ENCODE assay signal across 11 cellular contexts in the genomic region with DNA sequence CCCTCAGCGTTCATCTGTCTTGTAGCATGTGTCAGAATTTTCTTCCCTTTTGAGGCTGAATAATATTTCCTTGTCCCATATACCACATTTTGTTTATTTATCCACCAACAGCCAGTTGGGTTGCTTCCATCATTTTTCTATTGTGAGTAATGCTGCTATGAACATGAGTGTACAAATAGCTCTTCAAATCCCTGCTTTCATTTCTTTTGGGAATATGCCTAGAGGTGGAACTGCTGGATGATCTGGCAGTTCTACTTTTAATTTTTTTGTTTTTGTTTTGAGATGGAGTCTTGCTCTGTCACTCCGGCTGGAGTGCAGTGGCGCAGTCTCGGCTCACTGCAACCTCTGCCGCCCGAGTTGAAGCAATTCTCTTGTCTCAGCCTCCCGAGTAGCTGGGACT.
DNase-seq lines count a peak whose midpoint lies in the region; ATAC-seq and TF ChIP-seq lines count a peak whose summit lies in the region.
"Had no signal": no experiment of that assay in that cellular context is flagged by ENCODE, and none has a peak within 500 bp of the region (broad histone marks: within the 10 kb centered on the region; RNA-seq: fewer than 3 reads in every experiment).

No MANE protein-coding gene starts in this region.

- H4K91ac ChIP-seq in IMR-90 (ENCODE audit: insufficient read depth, low read depth, low read length): no peak overlapping the region

- H2AFZ ChIP-seq in IMR-90 (replicated peaks; ENCODE audit: low read length, poor library complexity): no peak overlapping the region

- peak overlapping the region; percentile 84 for H2BK5ac ChIP-seq in IMR-90 (ENCODE audit: low read depth, low read length, poor library complexity, severe bottlenecking)

- H3K36me3 Mint-ChIP-seq in type B pancreatic cell: peaks cover 11% of the 10 kb centered on the region
- no peaks in the 10 kb centered on the region for H3K36me3 Mint-ChIP-seq in activated CD4-positive, alpha-beta T cell treated with anti-CD3 and anti-CD28 coated beads for 36 hours (ENCODE audit: low read depth)
- H3K36me3 Mint-ChIP-seq: memory B cell had no signal

- no peaks in the 10 kb centered on the region; the same call in 1 of the 2 replicates for H3K36me3 ChIP-seq in IMR-90 (ENCODE audit: control insufficient read depth, insufficient read depth, low read length)

- intact Hi-C loops in IMR-90 (cut with micrococcal nuclease): loop anchor here (5.0 kb wide), 1 partner anchor 55 kb away; no protein-coding TSS in a partner anchor
- intact Hi-C loops in activated CD4-positive, alpha-beta T cell treated with anti-CD3 and anti-CD28 coated beads for 36 hours (cut with DNase I, micrococcal nuclease): no loop called here

- no peak overlapping the region for H2BK20ac ChIP-seq in IMR-90 (ENCODE audit: low read depth, low read length)

- no peak overlapping the region for H3K18ac ChIP-seq in IMR-90 (ENCODE audit: low read depth, low read length)

- WGBS in IMR-90 (ENCODE audit: extremely low coverage in 2 of 2, insufficient read length in 1 of 2), 2 experiments: 18% methylated on average over 3 of the region's 7 CpGs; no CpG with 5 or more reads in 1 of the 2 experiments

- no TSS peak for BruUV-seq in IMR-90 (replicated peaks; lab: Mats Ljungman, UMichigan)

- H4K5ac ChIP-seq in IMR-90 (ENCODE audit: low read depth, low read length): no peak overlapping the region

- H3K4me3 Mint-ChIP-seq in type B pancreatic cell: no peak overlapping the region
- H3K4me3 Mint-ChIP-seq in activated CD4-positive, alpha-beta T cell treated with anti-CD3 and anti-CD28 coated beads for 36 hours: no peak overlapping the region
- H3K4me3 Mint-ChIP-seq: activated CD4-positive, alpha-beta memory T cell treated with anti-CD3 and anti-CD28 coated beads, Interleukin-2, amount 10 ng/mL, durations not matched to agents 7 days and 5 days; memory B cell had no signal

- H3K4ac ChIP-seq in IMR-90 (ENCODE audit: low read depth, low read length): no peak overlapping the region

- no peak for TF ChIP-seq RAD21 in IMR-90 (IDR thresholded peaks at IDR 0.05; ENCODE audit: low read length)

- H3K27ac Mint-ChIP-seq in type B pancreatic cell: peak overlapping the region; percentile 50
- no peak overlapping the region for H3K27ac Mint-ChIP-seq in activated CD4-positive, alpha-beta T cell treated with anti-CD3 and anti-CD28 coated beads for 36 hours
- H3K27ac Mint-ChIP-seq: activated CD4-positive, alpha-beta memory T cell treated with anti-CD3 and anti-CD28 coated beads, Interleukin-2, amount 10 ng/mL, durations not matched to agents 7 days and 5 days; memory B cell had no signal

- in situ Hi-C loops in IMR-90 (cut with MboI; ENCODE audit: low sequenced_read_pairs): no loop called here

- no peak overlapping the region for H3K56ac ChIP-seq in IMR-90 (ENCODE audit: extremely low read depth, insufficient read depth, low read length)

- H3K4me1 ChIP-seq in IMR-90 (ENCODE audit: control insufficient read depth, insufficient read depth, low read length): peaks cover 10% of the 10 kb centered on the region

- CTCF ChIA-PET in IMR-90 (lab: Yijun Ruan, JAX): no interaction called here
- CTCF ChIA-PET in activated CD4-positive, alpha-beta T cell treated with anti-CD3 and anti-CD28 coated beads for 36 hours (lab: Charles Lee): interaction anchor here (0.6 to 1.1 kb wide), 2 partner anchors 9 to 207 kb away, joined by 3 read pairs; no protein-coding TSS in a partner anchor

- no peak overlapping the region for H2BK15ac ChIP-seq in IMR-90 (ENCODE audit: low read depth, low read length)

- H2BK120ac ChIP-seq in IMR-90 (ENCODE audit: low read depth, low read length): no peak overlapping the region

- no peak overlapping the region; the same call in 1 of the 2 replicates for H3K4me2 ChIP-seq in IMR-90 (ENCODE audit: low read depth, low read length)

- peaks cover 9% of the 10 kb centered on the region for H3K9me3 Mint-ChIP-seq in type B pancreatic cell
- H3K9me3 Mint-ChIP-seq in activated CD4-positive, alpha-beta T cell treated with anti-CD3 and anti-CD28 coated beads for 36 hours (ENCODE audit: low read depth): no peaks in the 10 kb centered on the region
- H3K9me3 Mint-ChIP-seq: activated CD4-positive, alpha-beta memory T cell treated with anti-CD3 and anti-CD28 coated beads, Interleukin-2, amount 10 ng/mL, durations not matched to agents 7 days and 5 days; memory B cell had no signal

- peaks cover 12% of the 10 kb centered on the region for H3K9me1 ChIP-seq in IMR-90 (ENCODE audit: insufficient read depth, low read length)

- H3K79me1 ChIP-seq in IMR-90 (ENCODE audit: low read depth in 1 of 2, low read length in 2 of 2): peaks cover 20 to 52% of the 10 kb centered on the region in 2 experiments

- H3K4me3 ChIP-seq in IMR-90 (ENCODE audit: insufficient read depth, low read depth, low read length): no peak overlapping the region

- H3K27ac ChIP-seq in IMR-90 (ENCODE audit: insufficient read depth, low read length): peak overlapping the region; percentile 52; the same call in 1 of the 2 replicates

- H3K14ac ChIP-seq in IMR-90 (replicated peaks; ENCODE audit: low read depth, low read length): no peak overlapping the region

- H2AK5ac ChIP-seq in IMR-90 (ENCODE audit: low read depth, low read length): no peak overlapping the region

- no peak overlapping the region for H3K9ac ChIP-seq in IMR-90 (ENCODE audit: low read depth, low read length)

- no peak overlapping the region for H3K23ac ChIP-seq in IMR-90 (ENCODE audit: low read depth, low read length)

- dilution Hi-C loops in IMR-90 (cut with HindIII; ENCODE audit: low sequenced_read_pairs, unreplicated experiment): no loop called here

- H4K20me1 ChIP-seq in IMR-90 (ENCODE audit: insufficient read depth, low read length): peaks cover 3% of the 10 kb centered on the region; the same call in 1 of the 2 replicates

- peaks cover 14% of the 10 kb centered on the region for H3K4me1 Mint-ChIP-seq in type B pancreatic cell (ENCODE audit: unreplicated experiment)
- no peaks in the 10 kb centered on the region for H3K4me1 Mint-ChIP-seq in activated CD4-positive, alpha-beta T cell treated with anti-CD3 and anti-CD28 coated beads for 36 hours
- H3K4me1 Mint-ChIP-seq: activated CD4-positive, alpha-beta memory T cell treated with anti-CD3 and anti-CD28 coated beads, Interleukin-2, amount 10 ng/mL, durations not matched to agents 7 days and 5 days; memory B cell had no signal

- H3K27me3 ChIP-seq in IMR-90 (ENCODE audit: control insufficient read depth, insufficient read depth, low read length): no peaks in the 10 kb centered on the region

- TF ChIP-seq CTCF in IMR-90 (conservative IDR thresholded peaks at IDR 0.05; ENCODE audit: low read depth, low read length) (no peak), type B pancreatic cell (conservative IDR thresholded peaks at IDR 0.05) (no peak)

- ATAC-seq in IMR-90 (ENCODE audit: low read depth): peak; percentile 89
- no peak for ATAC-seq in activated CD4-positive, alpha-beta T cell treated with anti-CD3 and anti-CD28 coated beads for 36 hours

- DNase-seq in IMR-90 (peak; percentile 97), dedifferentiated amniotic fluid mesenchymal stem cell (ENCODE audit: extremely low spot score) (peak; percentile 95), kidney tubule cell (ENCODE audit: low spot score) (peak; percentile 63), type B pancreatic cell (ENCODE audit: extremely low spot score, unreplicated experiment) (no peak), iPS-NIHi7 (ENCODE audit: extremely low spot score) (no peak), cerebellar cortex (ENCODE audit: low spot score) (no peak), superior temporal gyrus (ENCODE audit: extremely low spot score) (no peak)
- no peak for DNase-seq in activated CD4-positive, alpha-beta T cell treated with anti-CD3 and anti-CD28 coated beads for 36 hours
- DNase-seq: activated CD4-positive, alpha-beta memory T cell treated with anti-CD3 and anti-CD28 coated beads, Interleukin-2, amount 10 ng/mL, durations not matched to agents 7 days and 5 days; cortex of kidney had no signal

- no peak for TF ChIP-seq POLR2A in IMR-90 (IDR thresholded peaks at IDR 0.05; ENCODE audit: low read depth, low read length)

- no peak overlapping the region for H2AK9ac ChIP-seq in IMR-90 (replicated peaks; ENCODE audit: low read depth, low read length, poor library complexity)

- POLR2A ChIA-PET in IMR-90 (lab: Charles Lee; ENCODE audit: unreplicated experiment): no interaction called here
- POLR2A ChIA-PET in activated CD4-positive, alpha-beta T cell treated with anti-CD3 and anti-CD28 coated beads for 36 hours (lab: Charles Lee): interaction anchor here (0.6 kb wide), 1 partner anchor 215 kb away, joined by 4 read pairs; no protein-coding TSS in a partner anchor

- no peaks in the 10 kb centered on the region for H3K9me3 ChIP-seq in IMR-90 (ENCODE audit: control insufficient read depth, insufficient read depth, low read length)

- H3K27me3 Mint-ChIP-seq in type B pancreatic cell: no peaks in the 10 kb centered on the region
- peaks cover 8% of the 10 kb centered on the region for H3K27me3 Mint-ChIP-seq in activated CD4-positive, alpha-beta T cell treated with anti-CD3 and anti-CD28 coated beads for 36 hours

- H4K8ac ChIP-seq in IMR-90 (ENCODE audit: low read depth in 2 of 2, low read length in 2 of 2): no peak overlapping the region

TF ChIP-seq in IMR-90, 13 proteins besides CTCF, POLR2A, EP300 and RAD21:
- TF ChIP-seq BHLHE40 (IDR thresholded peaks at IDR 0.05; ENCODE audit: low read depth, low read length): 0 out of 2 replicates have a peak, but pooled peaks have one; percentile 5
- no peak for TF ChIP-seq CHD1 (IDR thresholded peaks at IDR 0.05; ENCODE audit: low read depth, low read length)
- TF ChIP-seq NFE2L2 (IDR thresholded peaks at IDR 0.05; ENCODE audit: low read depth, low read length): no peak
- peak; percentile 69 for TF ChIP-seq FOS (IDR thresholded peaks at IDR 0.05; ENCODE audit: low read depth, low read length)

Comparison
In these comparisons a context has a peak if more than half of its experiments do, and no peak if none do; other contexts are left out.
1. DNase-seq: peak in IMR-90 (single experiment), dedifferentiated amniotic fluid mesenchymal stem cell (single experiment) and kidney tubule cell (single experiment); none in type B pancreatic cell (single experiment), activated CD4-positive, alpha-beta T cell treated with anti-CD3 and anti-CD28 coated beads for 36 hours (single experiment), iPS-NIHi7 (single experiment), cerebellar cortex (single experiment) and superior temporal gyrus (single experiment).